1 cellular context compared by ENCODE assay signal in genomic region chr4:51842554-51843308, GRCh38.
TF ChIP-seq lines count a peak whose summit lies in the region.

Gene DCUN1D4, plus strand, starts transcription at chr4:51843153. Its CDS starts 90 bp downstream, at chr4:51843243.

TF ChIP-seq in K562, 482 proteins besides CTCF, POLR2A, EP300 and RAD21 (continued from another document and continues in another):
- TF ChIP-seq MGA (IDR thresholded peaks at IDR 0.05) (peak; percentile 42; the same call in 1 of the 2 replicates), ZKSCAN3 (CRISPR knock-in tag; IDR thresholded peaks at IDR 0.05) (no peak), MAFK (IDR thresholded peaks at IDR 0.05; ENCODE audit: low read length) (no peak), MAX (CRISPR knock-in tag; IDR thresholded peaks at IDR 0.05) (peak; percentile 70; the same call in 1 of the 2 replicates), THAP12 (CRISPR knock-in tag; IDR thresholded peaks at IDR 0.05) (peak; percentile 67; the same call in 1 of the 2 replicates), LCOR (CRISPR knock-in tag; IDR thresholded peaks at IDR 0.05) (0 out of 2 replicates have a peak, but pooled peaks have one; percentile 26), HDAC1 (IDR thresholded peaks at IDR 0.05) (peak in 1 of 2 experiments; percentile 49; a peak in 2 of 4 replicates), E2F5 (CRISPR knock-in tag; IDR thresholded peaks at IDR 0.05) (no peak), TCF3 (CRISPR knock-in tag; IDR thresholded peaks at IDR 0.05) (no peak), PTTG1 (tag; IDR thresholded peaks at IDR 0.05; ENCODE audit: low read depth) (no peak), ZNF41 (CRISPR knock-in tag; conservative IDR thresholded peaks at IDR 0.05) (no peak), MLLT1 (IDR thresholded peaks at IDR 0.05) (peak in 1 of 2 experiments; percentile 96; a peak in 2 of 4 replicates), MAFG (tag; conservative IDR thresholded peaks at IDR 0.05) (no peak), CCNT2 (IDR thresholded peaks at IDR 0.05; ENCODE audit: borderline replicate concordance, extremely low read depth, insufficient read length, low read depth, low read length) (peak; percentile 53), KHSRP (IDR thresholded peaks at IDR 0.05) (no peak), HDGF (IDR thresholded peaks at IDR 0.05) (no peak), ELK1 (CRISPR knock-in tag; IDR thresholded peaks at IDR 0.05) (no peak), ZBTB7A (IDR thresholded peaks at IDR 0.05; ENCODE audit: borderline replicate concordance, control insufficient read depth, low read depth, low read length) (peak; percentile 43; the same call in 1 of the 2 replicates), CREB1 (IDR thresholded peaks at IDR 0.05) (peak; percentile 82), CREB1 (CRISPR knock-in tag; IDR thresholded peaks at IDR 0.05) (peak; percentile 80), CEBPB (tag; IDR thresholded peaks at IDR 0.05) (no peak), CXXC5 (CRISPR knock-in tag; IDR thresholded peaks at IDR 0.05) (peak; percentile 95), FOS (IDR thresholded peaks at IDR 0.05; ENCODE audit: extremely low read depth, insufficient read length) (peak; percentile 96), NFRKB (IDR thresholded peaks at IDR 0.05; ENCODE audit: low read depth) (no peak), EP400 (IDR thresholded peaks at IDR 0.05) (peak; percentile 41; the same call in 1 of the 2 replicates), GATAD2B (IDR thresholded peaks at IDR 0.05; ENCODE audit: borderline replicate concordance) (no peak), MCM5 (IDR thresholded peaks at IDR 0.05; ENCODE audit: low read depth) (no peak), STAT6 (CRISPR knock-in tag; IDR thresholded peaks at IDR 0.05) (no peak), NEUROD1 (IDR thresholded peaks at IDR 0.05; ENCODE audit: borderline replicate concordance, low read depth, low read length, partially characterized antibody) (peak; percentile 97), HDAC8 (tag; IDR thresholded peaks at IDR 0.05) (no peak), RFX1 (IDR thresholded peaks at IDR 0.05) (peak; percentile 67), NCOA6 (IDR thresholded peaks at IDR 0.05) (no peak), CEBPG (CRISPR knock-in tag; IDR thresholded peaks at IDR 0.05) (no peak), CEBPG (tag; conservative IDR thresholded peaks at IDR 0.05 in 1 of 2, IDR thresholded peaks at IDR 0.05 in 1 of 2) (no peak), RBFOX2 (IDR thresholded peaks at IDR 0.05; ENCODE audit: low read depth, low read length) (peak; percentile 90), UBTF (IDR thresholded peaks at IDR 0.05; ENCODE audit: borderline replicate concordance in 1 of 2, low read depth in 2 of 2, low read length in 2 of 2) (no peak), ATF1 (CRISPR knock-in tag; IDR thresholded peaks at IDR 0.05) (no peak), ATF1 (tag; IDR thresholded peaks at IDR 0.05) (peak; percentile 92)
